Comparison of ENCODE assay signal across 8 cellular contexts in the genomic region with DNA sequence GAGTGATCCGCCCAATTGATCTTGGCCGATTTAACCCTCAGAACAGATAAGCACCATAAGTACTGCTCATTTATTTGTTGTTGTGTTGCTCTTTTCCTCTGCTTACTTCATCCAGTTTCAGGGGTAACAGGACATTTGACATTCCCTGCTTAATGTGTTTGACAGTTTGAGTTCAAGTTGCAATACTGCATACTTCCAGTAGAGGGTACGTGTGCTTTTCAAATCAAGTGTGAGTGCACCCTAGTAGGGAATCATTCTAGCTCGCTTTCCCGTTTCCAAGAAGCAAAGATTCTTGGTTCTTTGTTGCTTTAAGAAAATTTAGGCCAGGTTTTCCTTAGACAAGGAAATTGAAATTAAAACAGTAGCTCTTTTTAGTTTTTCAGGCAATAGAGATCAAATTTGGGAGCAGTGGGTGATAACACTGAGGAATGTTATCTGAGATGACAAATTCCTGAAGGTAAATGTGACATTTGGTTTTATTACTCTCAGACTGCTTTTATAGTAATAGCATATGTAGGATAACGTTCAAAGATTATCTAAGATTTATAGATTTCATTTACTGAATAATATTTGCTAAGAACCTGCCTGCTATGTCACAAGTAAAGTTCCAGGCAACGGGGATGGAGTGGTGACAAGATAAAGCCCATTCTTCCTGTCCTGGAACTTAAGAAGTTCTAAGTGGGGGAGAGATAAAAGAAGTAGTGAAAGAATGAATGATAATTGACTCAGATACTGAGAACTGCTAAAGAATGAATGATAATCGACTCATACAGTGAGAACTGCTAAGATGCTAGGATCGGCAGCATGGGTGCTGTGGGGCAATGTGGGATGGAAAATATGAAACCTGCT.
DNase-seq lines count a peak whose midpoint lies in the region; ATAC-seq and TF ChIP-seq lines count a peak whose summit lies in the region.

No MANE protein-coding gene starts in this region.

- peaks cover 17% of the 10 kb centered on the region for H3K27me3 Mint-ChIP-seq in activated CD8-positive, alpha-beta T cell treated with anti-CD3 and anti-CD28 coated beads for 36 hours
- H3K27me3 Mint-ChIP-seq in activated CD8-positive, alpha-beta T cell treated with anti-CD3 and anti-CD28 coated beads, Interleukin-2, amount 10 ng/mL, durations not matched to agents 7 days and 5 days (ENCODE audit: low read depth) = peaks cover 5% of the 10 kb centered on the region

- ATAC-seq in activated CD8-positive, alpha-beta T cell treated with anti-CD3 and anti-CD28 coated beads for 36 hours = no peak
- no peak for ATAC-seq in activated CD8-positive, alpha-beta T cell treated with anti-CD3 and anti-CD28 coated beads, Interleukin-2, amount 10 ng/mL, durations not matched to agents 7 days and 5 days
- peak; percentile 64 to 67 for ATAC-seq in right cardiac atrium

- H3K27me3 ChIP-seq in adrenal gland (no peaks in the 10 kb centered on the region), right cardiac atrium (ENCODE audit: control insufficient read depth, insufficient read depth) (no peaks in the 10 kb centered on the region), spleen (replicated peaks in 1 of 7) (peaks cover 0 to 44% (median 0%) of the 10 kb centered on the region in 7 donors)

- POLR2A ChIA-PET in activated CD8-positive, alpha-beta T cell treated with anti-CD3 and anti-CD28 coated beads for 36 hours (lab: Charles Lee) = no interaction called here
- POLR2A ChIA-PET in activated CD8-positive, alpha-beta T cell treated with anti-CD3 and anti-CD28 coated beads, Interleukin-2, amount 10 ng/mL, durations not matched to agents 7 days and 5 days (lab: Charles Lee) = no interaction called here
- POLR2A ChIA-PET in HEK293 (lab: Yijun Ruan, JAX) = no interaction called here

- peak; percentile 80 for TF ChIP-seq CTCF in activated CD8-positive, alpha-beta T cell treated with anti-CD3 and anti-CD28 coated beads for 36 hours (IDR thresholded peaks at IDR 0.05)
- TF ChIP-seq CTCF in HEK293 (tag by site-specific recombination; IDR thresholded peaks at IDR 0.05) (0 out of 2 replicates have a peak, but pooled peaks have one; percentile 47), adrenal gland (IDR thresholded peaks at IDR 0.05) (peak; percentile 85 to 90 (median 87)), spleen (IDR thresholded peaks at IDR 0.05 in 8 of 11, conservative IDR thresholded peaks at IDR 0.05 in 3 of 11) (peak; percentile 38 to 80 (median 67))

- no peak overlapping the region for H3K27ac Mint-ChIP-seq in activated CD8-positive, alpha-beta T cell treated with anti-CD3 and anti-CD28 coated beads for 36 hours
- H3K27ac Mint-ChIP-seq in activated CD8-positive, alpha-beta T cell treated with anti-CD3 and anti-CD28 coated beads, Interleukin-2, amount 10 ng/mL, durations not matched to agents 7 days and 5 days = no peak overlapping the region

- no peaks in the 10 kb centered on the region for H3K4me1 ChIP-seq in HEK293 (ENCODE audit: control insufficient read depth, insufficient read depth, low read length)
- peaks cover 0 to 4% of the 10 kb centered on the region in 2 donors for H3K4me1 ChIP-seq in adrenal gland (replicated peaks in 1 of 2)
- H3K4me1 ChIP-seq in right cardiac atrium (ENCODE audit: control insufficient read depth, insufficient read depth, low read length) = no peaks in the 10 kb centered on the region
- H3K4me1 ChIP-seq in spleen = peaks cover 0 to 5% (median 0%) of the 10 kb centered on the region in 6 donors

- DNase-seq in activated CD8-positive, alpha-beta T cell treated with anti-CD3 and anti-CD28 coated beads for 36 hours = no peak
- no peak for DNase-seq in activated CD8-positive, alpha-beta T cell treated with anti-CD3 and anti-CD28 coated beads, Interleukin-2, amount 10 ng/mL, durations not matched to agents 7 days and 5 days
- peak; percentile 59 for DNase-seq in NCI-H1105 treated with DMSO at 0.1 percent for 48 hours (lab: John Stamatoyannopoulos, UW)
- peak in 1 of 7 donors; percentile 10 for DNase-seq in adrenal gland
- DNase-seq in right cardiac atrium = no peak
- DNase-seq in spleen = no peak
- DNase-seq in GOT3 (lab: John Stamatoyannopoulos, UW) = no peak

- H3K36me3 Mint-ChIP-seq in activated CD8-positive, alpha-beta T cell treated with anti-CD3 and anti-CD28 coated beads for 36 hours (ENCODE audit: low read depth) = no peaks in the 10 kb centered on the region
- H3K36me3 Mint-ChIP-seq in activated CD8-positive, alpha-beta T cell treated with anti-CD3 and anti-CD28 coated beads, Interleukin-2, amount 10 ng/mL, durations not matched to agents 7 days and 5 days (ENCODE audit: low read depth) = no peaks in the 10 kb centered on the region

- no peaks in the 10 kb centered on the region for H3K4me1 Mint-ChIP-seq in activated CD8-positive, alpha-beta T cell treated with anti-CD3 and anti-CD28 coated beads for 36 hours (ENCODE audit: low read depth)
- no peaks in the 10 kb centered on the region for H3K4me1 Mint-ChIP-seq in activated CD8-positive, alpha-beta T cell treated with anti-CD3 and anti-CD28 coated beads, Interleukin-2, amount 10 ng/mL, durations not matched to agents 7 days and 5 days (ENCODE audit: low read depth)

- H3K4me3 Mint-ChIP-seq in activated CD8-positive, alpha-beta T cell treated with anti-CD3 and anti-CD28 coated beads for 36 hours = no peak overlapping the region
- no peak overlapping the region for H3K4me3 Mint-ChIP-seq in activated CD8-positive, alpha-beta T cell treated with anti-CD3 and anti-CD28 coated beads, Interleukin-2, amount 10 ng/mL, durations not matched to agents 7 days and 5 days

- H3K4me3 ChIP-seq in HEK293 (ENCODE audit: low read depth, low read length) (no peak overlapping the region), adrenal gland (no peak overlapping the region), right cardiac atrium (ENCODE audit: low read length) (no peak overlapping the region), spleen (no peak overlapping the region)

- no peaks in the 10 kb centered on the region for H3K36me3 ChIP-seq in HEK293 (ENCODE audit: control insufficient read depth in 2 of 2, insufficient read depth in 1 of 2, low read length in 2 of 2)
- no peaks in the 10 kb centered on the region for H3K36me3 ChIP-seq in adrenal gland (replicated peaks in 1 of 2)
- no peaks in the 10 kb centered on the region for H3K36me3 ChIP-seq in spleen

- no peak for TF ChIP-seq POLR2A in adrenal gland (IDR thresholded peaks at IDR 0.05)
- TF ChIP-seq POLR2A in spleen (IDR thresholded peaks at IDR 0.05) = no peak

- CTCF ChIA-PET in activated CD8-positive, alpha-beta T cell treated with anti-CD3 and anti-CD28 coated beads for 36 hours (lab: Charles Lee) = interaction anchor here (0.6 to 3.6 kb wide), 15 partner anchors 9 to 471 kb away, joined by 3 to 81 read pairs (median 3); partner anchors contain the start of gene C3orf49
- CTCF ChIA-PET in activated CD8-positive, alpha-beta T cell treated with anti-CD3 and anti-CD28 coated beads, Interleukin-2, amount 10 ng/mL, durations not matched to agents 7 days and 5 days (lab: Charles Lee) = interaction anchor here (0.7 to 6.2 kb wide), 4 partner anchors 19 to 671 kb away, joined by 3 to 74 read pairs (median 7); partner anchors contain the start of gene C3orf49
- CTCF ChIA-PET in HEK293 (lab: Yijun Ruan, JAX) = interaction anchor here (0.6 to 4.7 kb wide), 14 partner anchors 9 to 1133 kb away, joined by 3 to 56 read pairs (median 4); partner anchors contain the start of gene C3orf49

- H3K9me3 ChIP-seq in HEK293 (ENCODE audit: control insufficient read depth, insufficient read depth, low read depth, low read length) (no peaks in the 10 kb centered on the region), adrenal gland (replicated peaks in 1 of 3) (no peaks in the 10 kb centered on the region), right cardiac atrium (ENCODE audit: control insufficient read depth, low read length) (no peaks in the 10 kb centered on the region), spleen (no peaks in the 10 kb centered on the region)

- intact Hi-C loops in activated CD8-positive, alpha-beta T cell treated with anti-CD3 and anti-CD28 coated beads for 36 hours (cut with micrococcal nuclease) = loop anchor here (2.0 kb wide), 1 partner anchor 467 kb away; the partner anchor contains the start of gene C3orf49
- intact Hi-C loops in adrenal gland (cut with DNase I) = loop anchor here (5.0 kb wide), 2 partner anchors 466 to 646 kb away; partner anchors contain the start of gene C3orf49 (in 1 of the 2)
- intact Hi-C loops in right cardiac atrium (cut with DNase I) = loop anchor here (2.0 to 5.0 kb wide), 2 partner anchors 466 to 467 kb away; partner anchors contain the start of gene C3orf49 (in 4 of the 4)
- intact Hi-C loops in spleen (cut with DNase I; ENCODE audit: low total_unique reads) = loop anchor here (5.0 kb wide), 1 partner anchor 466 kb away; the partner anchor contains the start of gene C3orf49

- H3K9me3 Mint-ChIP-seq in activated CD8-positive, alpha-beta T cell treated with anti-CD3 and anti-CD28 coated beads for 36 hours = no peaks in the 10 kb centered on the region
- no peaks in the 10 kb centered on the region for H3K9me3 Mint-ChIP-seq in activated CD8-positive, alpha-beta T cell treated with anti-CD3 and anti-CD28 coated beads, Interleukin-2, amount 10 ng/mL, durations not matched to agents 7 days and 5 days (ENCODE audit: insufficient read depth)

- 30 to 33% (median 30%) methylated on average over 9 of the region's 9 CpGs for WGBS in adrenal gland, 4 donors
- WGBS in right cardiac atrium = 19% methylated on average over 9 of the region's 9 CpGs
- WGBS in spleen, 5 donors = 36 to 40% (median 38%) methylated on average over 9 of the region's 9 CpGs

- H3K27ac ChIP-seq in HEK293 (ENCODE audit: extremely low read depth, low read depth, low read length) = no peak overlapping the region
- H3K27ac ChIP-seq in adrenal gland = no peak overlapping the region
- no peak overlapping the region for H3K27ac ChIP-seq in right cardiac atrium (ENCODE audit: low read length)
- H3K27ac ChIP-seq in spleen = no peak overlapping the region

TF ChIP-seq in HEK293, 187 proteins besides CTCF, POLR2A, EP300 and RAD21 (continues in another document):
- TF ChIP-seq ZNF624 (tag by site-specific recombination; IDR thresholded peaks at IDR 0.05) (no peak), ZNF654 (tag by site-specific recombination; IDR thresholded peaks at IDR 0.05; ENCODE audit: low read depth) (peak; percentile 77), ZNF354C (tag by site-specific recombination; IDR thresholded peaks at IDR 0.05; ENCODE audit: borderline replicate concordance, low read depth) (no peak), FEZF1 (tag by site-specific recombination; IDR thresholded peaks at IDR 0.05) (peak; percentile 49)
- TF ChIP-seq, protein P1, sequence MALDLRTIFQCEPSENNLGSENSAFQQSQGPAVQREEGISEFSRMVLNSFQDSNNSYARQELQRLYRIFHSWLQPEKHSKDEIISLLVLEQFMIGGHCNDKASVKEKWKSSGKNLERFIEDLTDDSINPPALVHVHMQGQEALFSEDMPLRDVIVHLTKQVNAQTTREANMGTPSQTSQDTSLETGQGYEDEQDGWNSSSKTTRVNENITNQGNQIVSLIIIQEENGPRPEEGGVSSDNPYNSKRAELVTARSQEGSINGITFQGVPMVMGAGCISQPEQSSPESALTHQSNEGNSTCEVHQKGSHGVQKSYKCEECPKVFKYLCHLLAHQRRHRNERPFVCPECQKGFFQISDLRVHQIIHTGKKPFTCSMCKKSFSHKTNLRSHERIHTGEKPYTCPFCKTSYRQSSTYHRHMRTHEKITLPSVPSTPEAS (tag by site-specific recombination; IDR thresholded peaks at IDR 0.05) = no peak

Comparison
In these comparisons a context has a peak if more than half of its experiments do, and no peak if none do; other contexts are left out.
1. ATAC-seq: peak in right cardiac atrium (2 of 2); none in activated CD8-positive, alpha-beta T cell treated with anti-CD3 and anti-CD28 coated beads for 36 hours (single experiment) and activated CD8-positive, alpha-beta T cell treated with anti-CD3 and anti-CD28 coated beads, Interleukin-2, amount 10 ng/mL, durations not matched to agents 7 days and 5 days (single experiment).
2. Peak in every context shown above with its lines, with median percentiles within 50 percentile points of each other: CTCF ChIP-seq.